In the genomic region with DNA sequence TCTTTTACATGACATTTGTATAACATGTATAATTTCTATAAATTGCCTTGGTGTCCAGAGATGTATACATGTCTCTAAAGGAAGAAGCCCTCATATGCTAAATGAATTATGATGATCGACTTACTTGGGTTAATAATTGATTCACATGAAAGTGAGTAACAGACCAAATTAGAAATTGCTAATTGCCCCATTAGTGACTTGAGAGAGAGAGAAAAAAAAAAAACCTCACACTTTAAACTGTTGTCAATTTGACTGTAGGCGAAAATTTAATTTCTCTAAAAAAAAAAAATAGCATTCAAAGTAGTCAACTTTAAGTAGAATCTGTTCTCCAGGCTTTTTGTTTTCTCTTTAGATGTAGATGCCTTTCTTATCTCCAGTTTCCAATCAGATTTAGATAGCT, we compare ENCODE assay signal across 11 cellular contexts.
"Had no signal": no experiment of that assay in that cellular context is flagged by ENCODE, and none has a peak within 500 bp of the region (broad histone marks: within the 10 kb centered on the region; RNA-seq: fewer than 3 reads in every experiment).

No MANE protein-coding gene starts in this region.

- DNase-seq: GM23248, GOT3, H7, H9, HCEC 1CT, HFFc6 had no signal

- H3K4me3 ChIP-seq: GM23248, GM23338, HAP-1 had no signal

- H3K9ac ChIP-seq: GM23248 had no signal

- FAIRE-seq: H1, H54 had no signal

- H3K4me2 ChIP-seq: GM23338 had no signal

- H3K27ac ChIP-seq: GM23248 had no signal

- H3K9me3 ChIP-seq: HAP-1 had no signal

- ATAC-seq: GM23338, HCT116 had no signal

- H2AFZ ChIP-seq: GM23248 had no signal

- H3K36me3 ChIP-seq: HAP-1 had no signal

- H3K4me1 ChIP-seq: HAP-1 had no signal
